Comparison of ENCODE assay signal across 21 cellular contexts in the genomic region with DNA sequence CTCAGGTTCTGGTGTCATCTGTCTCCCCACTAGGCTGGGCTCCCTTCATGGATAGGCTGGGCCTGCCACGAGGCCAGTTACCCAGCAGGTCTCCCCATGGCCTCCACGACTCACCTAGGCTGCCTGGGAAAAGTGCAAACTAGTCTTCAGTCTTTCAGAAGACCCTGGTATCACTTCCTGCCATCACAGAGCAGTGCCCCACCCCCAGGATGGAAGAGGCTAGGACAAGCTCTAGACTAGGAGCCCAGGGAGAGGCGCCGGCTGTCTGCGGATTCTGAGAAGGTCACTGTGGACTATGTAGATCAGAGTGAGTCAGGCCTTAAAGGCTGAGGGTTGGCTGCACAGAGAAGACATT.
DNase-seq lines count a peak whose midpoint lies in the region; ATAC-seq and TF ChIP-seq lines count a peak whose summit lies in the region.
"Had no signal": no experiment of that assay in that cellular context is flagged by ENCODE, and none has a peak within 500 bp of the region (broad histone marks: within the 10 kb centered on the region; RNA-seq: fewer than 3 reads in every experiment).

No MANE protein-coding gene starts in this region.

- intact Hi-C loops in stomach (cut with DNase I; ENCODE audit: low total_unique reads) (no loop called here), right lobe of liver (cut with DNase I) (loop anchor here in 1 of 2 donors (10.0 kb wide), 1 partner anchor 58 kb away; no protein-coding TSS in a partner anchor)

- H3K4me1 ChIP-seq in stomach = peaks cover 0 to 18% (median 3%) of the 10 kb centered on the region in 4 donors
- H3K4me1 ChIP-seq in right lobe of liver = no peaks in the 10 kb centered on the region
- H3K4me1 ChIP-seq: SJCRH30 had no signal

- no peaks in the 10 kb centered on the region for H3K36me3 ChIP-seq in stomach
- no peaks in the 10 kb centered on the region for H3K36me3 ChIP-seq in right lobe of liver
- H3K36me3 ChIP-seq: gastroesophageal sphincter, SJCRH30 had no signal

- TF ChIP-seq EP300 in stomach (IDR thresholded peaks at IDR 0.05) = no peak

- TF ChIP-seq POLR2A in stomach (IDR thresholded peaks at IDR 0.05) = no peak
- TF ChIP-seq POLR2A in right lobe of liver (IDR thresholded peaks at IDR 0.05) = no peak

- H3K36me3 Mint-ChIP-seq in nephron (ENCODE audit: low read depth) (no peaks in the 10 kb centered on the region), T-helper 17 cell (ENCODE audit: low read depth) (no peaks in the 10 kb centered on the region)
- H3K36me3 Mint-ChIP-seq: activated CD4-positive, alpha-beta memory T cell treated with anti-CD3 and anti-CD28 coated beads for 36 hours; activated naive CD4-positive, alpha-beta T cell treated with anti-CD3 and anti-CD28 coated beads, Interleukin-2, amount 10 ng/mL, durations not matched to agents 7 days and 5 days had no signal

- WGBS in stomach, 5 donors = 76 to 90% (median 80%) methylated on average over 5 of the region's 5 CpGs
- 72% methylated on average over 2 of the region's 5 CpGs for WGBS in right lobe of liver (ENCODE audit: insufficient coverage, low coverage, low lambda C conversion rate, missing lambda C conversion rate)

- no peak overlapping the region for H3K27ac ChIP-seq in coronary artery
- no peak overlapping the region for H3K27ac ChIP-seq in stomach
- no peak overlapping the region for H3K27ac ChIP-seq in right lobe of liver
- H3K27ac ChIP-seq: psoas muscle, SJCRH30 had no signal

- H3K27me3 Mint-ChIP-seq in nephron (ENCODE audit: low read depth) = no peaks in the 10 kb centered on the region
- peaks cover 15% of the 10 kb centered on the region for H3K27me3 Mint-ChIP-seq in T-helper 17 cell
- H3K27me3 Mint-ChIP-seq: dendritic cell treated with granulocyte-macrophage colony-stimulating factor and Interleukin-4, amounts not matched to agents 40 ng/mL and 50 ng/mL, for 4 days had no signal

- TF ChIP-seq CTCF in coronary artery (IDR thresholded peaks at IDR 0.05) (no peak), nephron (IDR thresholded peaks at IDR 0.05; ENCODE audit: unreplicated experiment in 3 of 3) (no peak), stomach (IDR thresholded peaks at IDR 0.05) (no peak), right lobe of liver (IDR thresholded peaks at IDR 0.05) (no peak)

- no peaks in the 10 kb centered on the region for H3K27me3 ChIP-seq in stomach
- no peaks in the 10 kb centered on the region for H3K27me3 ChIP-seq in right lobe of liver
- H3K27me3 ChIP-seq: testis had no signal

- H3K4me3 ChIP-seq in coronary artery = no peak overlapping the region
- no peak overlapping the region for H3K4me3 ChIP-seq in stomach
- H3K4me3 ChIP-seq in right lobe of liver = no peak overlapping the region
- H3K4me3 ChIP-seq: gastroesophageal sphincter, psoas muscle, SJCRH30, testis had no signal

- H3K4me1 Mint-ChIP-seq in nephron = peaks cover 63% of the 10 kb centered on the region
- H3K4me1 Mint-ChIP-seq in T-helper 17 cell = peaks cover 3% of the 10 kb centered on the region
- H3K4me1 Mint-ChIP-seq: activated naive CD4-positive, alpha-beta T cell treated with anti-CD3 and anti-CD28 coated beads, Interleukin-2, amount 10 ng/mL, durations not matched to agents 7 days and 5 days had no signal

- H3K27ac Mint-ChIP-seq in nephron (peak overlapping the region; percentile 52 to 74 (median 58)), T-helper 17 cell (no peak overlapping the region)
- H3K27ac Mint-ChIP-seq: activated CD4-positive, alpha-beta memory T cell treated with anti-CD3 and anti-CD28 coated beads for 36 hours; activated naive CD4-positive, alpha-beta T cell treated with anti-CD3 and anti-CD28 coated beads, Interleukin-2, amount 10 ng/mL, durations not matched to agents 7 days and 5 days; dendritic cell treated with granulocyte-macrophage colony-stimulating factor and Interleukin-4, amounts not matched to agents 40 ng/mL and 50 ng/mL, for 4 days had no signal

- ATAC-seq in right lobe of liver (no peak), T-helper 17 cell (no peak)
- ATAC-seq: gastroesophageal sphincter, psoas muscle had no signal

- no peaks in the 10 kb centered on the region for H3K9me3 ChIP-seq in stomach
- no peaks in the 10 kb centered on the region for H3K9me3 ChIP-seq in right lobe of liver
- H3K9me3 ChIP-seq in T-helper 17 cell (ENCODE audit: control insufficient read depth, low read length, poor library complexity, severe bottlenecking) = no peaks in the 10 kb centered on the region
- H3K9me3 ChIP-seq: gastroesophageal sphincter, psoas muscle, SJCRH30, testis had no signal

- H3K9me3 Mint-ChIP-seq in nephron = no peaks in the 10 kb centered on the region
- H3K9me3 Mint-ChIP-seq: activated CD4-positive, alpha-beta memory T cell treated with anti-CD3 and anti-CD28 coated beads for 36 hours; activated naive CD4-positive, alpha-beta T cell treated with anti-CD3 and anti-CD28 coated beads, Interleukin-2, amount 10 ng/mL, durations not matched to agents 7 days and 5 days; dendritic cell treated with granulocyte-macrophage colony-stimulating factor and Interleukin-4, amounts not matched to agents 40 ng/mL and 50 ng/mL, for 4 days; neural crest cell had no signal

- H3K4me3 Mint-ChIP-seq in nephron (no peak overlapping the region), T-helper 17 cell (no peak overlapping the region)
- H3K4me3 Mint-ChIP-seq: activated CD4-positive, alpha-beta memory T cell treated with anti-CD3 and anti-CD28 coated beads for 36 hours; activated naive CD4-positive, alpha-beta T cell treated with anti-CD3 and anti-CD28 coated beads, Interleukin-2, amount 10 ng/mL, durations not matched to agents 7 days and 5 days; dendritic cell treated with granulocyte-macrophage colony-stimulating factor and Interleukin-4, amounts not matched to agents 40 ng/mL and 50 ng/mL, for 4 days; neural crest cell had no signal

- DNase-seq in EH (ENCODE audit: low read depth) (peak; percentile 33), NCI-H69 (lab: John Stamatoyannopoulos, UW) (peak; percentile 8), coronary artery (ENCODE audit: low spot score) (peak; percentile 49), stomach (no peak), NCI-H2107 (lab: John Stamatoyannopoulos, UW) (no peak), right lobe of liver (no peak), T-helper 17 cell (no peak)
- DNase-seq: activated CD4-positive, alpha-beta memory T cell treated with anti-CD3 and anti-CD28 coated beads for 36 hours; activated naive CD4-positive, alpha-beta T cell treated with anti-CD3 and anti-CD28 coated beads, Interleukin-2, amount 10 ng/mL, durations not matched to agents 7 days and 5 days; DND-41; erythroblast; Karpas-422; NCI-H1105 treated with DMSO at 0.1 percent for 48 hours; NCI-H526 treated with DMSO at 0.1 percent for 48 hours; psoas muscle; SJCRH30; testis had no signal

Comparison
In these comparisons a context has a peak if more than half of its experiments do, and no peak if none do; other contexts are left out.
1. DNase-seq: peak in EH (single experiment), NCI-H69 (single experiment) and coronary artery (single experiment); none in stomach (single experiment), NCI-H2107 (single experiment), right lobe of liver (0 of 3) and T-helper 17 cell (0 of 3).